Comparison of ENCODE assay signal across 25 cellular contexts in the genomic region with DNA sequence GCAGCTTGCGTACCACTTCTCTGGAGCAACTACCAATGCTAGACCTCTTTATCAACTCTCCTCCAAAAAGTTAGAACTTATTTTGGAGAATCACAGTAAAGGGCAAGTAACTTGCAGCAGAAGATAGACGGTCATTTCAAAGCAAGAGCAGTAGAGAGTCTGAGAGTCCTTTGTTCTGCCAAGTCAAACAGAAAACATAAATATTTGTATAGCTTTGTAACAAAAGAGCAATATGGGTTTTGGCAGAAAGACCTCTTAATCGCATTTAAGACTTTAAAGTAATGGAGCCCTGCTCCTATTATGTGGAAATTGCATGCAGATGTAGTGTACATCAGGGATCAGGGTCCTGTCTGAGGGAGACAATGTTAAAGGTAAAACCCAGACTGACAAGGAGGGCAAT.
"Had no signal": no experiment of that assay in that cellular context is flagged by ENCODE, and none has a peak within 500 bp of the region (broad histone marks: within the 10 kb centered on the region; RNA-seq: fewer than 3 reads in every experiment).

No MANE protein-coding gene starts in this region.

- H3K27me3 Mint-ChIP-seq: dendritic cell treated with granulocyte-macrophage colony-stimulating factor and Interleukin-4, amounts not matched to agents 40 ng/mL and 50 ng/mL, for 4 days had no signal

- H3K9ac ChIP-seq: neural progenitor cell had no signal

- H3K9me3 ChIP-seq: adrenal gland, thyroid gland had no signal

- H3K27ac ChIP-seq: adrenal gland, ascending aorta, brain microvascular endothelial cell, foreskin keratinocyte, left lung, neural progenitor cell, spleen, thyroid gland had no signal

- H3K27me3 ChIP-seq: adrenal gland, ascending aorta, brain microvascular endothelial cell, foreskin keratinocyte, left lung, spleen, thyroid gland had no signal

- H3K36me3 Mint-ChIP-seq: activated naive CD8-positive, alpha-beta T cell had no signal

- H3K4me2 ChIP-seq: neural progenitor cell had no signal

- ATAC-seq: activated CD8-positive, alpha-beta T cell treated with anti-CD3 and anti-CD28 coated beads, Interleukin-2, amount 10 ng/mL, durations not matched to agents 7 days and 5 days; activated T-helper 17 cell treated with anti-CD3 and anti-CD28 coated beads, Interleukin-2, amount 50 U/mL, for 72 hours; foreskin keratinocyte; left lung; naive thymus-derived CD4-positive, alpha-beta T cell had no signal

- H2AFZ ChIP-seq: neural progenitor cell had no signal

- H3K4me1 Mint-ChIP-seq: activated T-helper 17 cell treated with anti-CD3 and anti-CD28 coated beads, Interleukin-2, amount 50 U/mL, for 72 hours; naive thymus-derived CD4-positive, alpha-beta T cell; neural progenitor cell had no signal

- H3K27ac Mint-ChIP-seq: activated CD8-positive, alpha-beta T cell treated with anti-CD3 and anti-CD28 coated beads, Interleukin-2, amount 10 ng/mL, durations not matched to agents 7 days and 5 days; activated naive CD8-positive, alpha-beta T cell; activated T-cell treated with anti-CD3 and anti-CD28 coated beads, Interleukin-2, amount 50 U/mL, for 24 hours; activated T-helper 17 cell treated with anti-CD3 and anti-CD28 coated beads, Interleukin-2, amount 50 U/mL, for 72 hours; dendritic cell treated with granulocyte-macrophage colony-stimulating factor and Interleukin-4, amounts not matched to agents 40 ng/mL and 50 ng/mL, for 4 days; naive thymus-derived CD4-positive, alpha-beta T cell; neural progenitor cell had no signal

- H3K4me1 ChIP-seq: foreskin keratinocyte, left lung, neural progenitor cell, spleen, thyroid gland had no signal

- DNase-seq: activated CD4-positive, alpha-beta T cell treated with anti-CD3 and anti-CD28 coated beads for 1 hour; activated CD4-positive, alpha-beta T cell treated with anti-CD3 and anti-CD28 coated beads, Interleukin-2, amount 50 U/mL, for 1 hour; activated CD8-positive, alpha-beta T cell treated with anti-CD3 and anti-CD28 coated beads, Interleukin-2, amount 10 ng/mL, durations not matched to agents 7 days and 5 days; activated naive CD4-positive, alpha-beta T cell; activated T-cell treated with anti-CD3 and anti-CD28 coated beads, Interleukin-2, amount 50 U/mL, for 24 hours; adrenal gland; brain microvascular endothelial cell; caudate nucleus; effector CD4-positive, alpha-beta T cell; foreskin keratinocyte; glutamatergic neuron; hippocampal formation; kidney glomerular epithelial cell; left lung; naive thymus-derived CD4-positive, alpha-beta T cell; spleen; stimulated activated CD4-positive, alpha-beta T cell treated with anti-CD3 and anti-CD28 coated beads, Interleukin-4, amount 100 ng/mL, for 1 hour; stimulated activated naive CD4-positive, alpha-beta T cell treated with Interleukin-2 at 50 U/mL for 16 hours; thyroid gland had no signal

- H3K4me3 Mint-ChIP-seq: activated CD8-positive, alpha-beta T cell treated with anti-CD3 and anti-CD28 coated beads, Interleukin-2, amount 10 ng/mL, durations not matched to agents 7 days and 5 days; activated naive CD8-positive, alpha-beta T cell; activated T-cell treated with anti-CD3 and anti-CD28 coated beads, Interleukin-2, amount 50 U/mL, for 24 hours; activated T-helper 17 cell treated with anti-CD3 and anti-CD28 coated beads, Interleukin-2, amount 50 U/mL, for 72 hours; dendritic cell treated with granulocyte-macrophage colony-stimulating factor and Interleukin-4, amounts not matched to agents 40 ng/mL and 50 ng/mL, for 4 days; naive thymus-derived CD4-positive, alpha-beta T cell; neural progenitor cell had no signal

- H3K36me3 ChIP-seq: adrenal gland, ascending aorta, brain microvascular endothelial cell, left lung, neural progenitor cell, spleen, thyroid gland had no signal

- H3K4me3 ChIP-seq: adrenal gland, ascending aorta, left lung, lung, neural progenitor cell, spleen, thyroid gland had no signal
